28 cellular contexts compared by ENCODE assay signal in the genomic region with DNA sequence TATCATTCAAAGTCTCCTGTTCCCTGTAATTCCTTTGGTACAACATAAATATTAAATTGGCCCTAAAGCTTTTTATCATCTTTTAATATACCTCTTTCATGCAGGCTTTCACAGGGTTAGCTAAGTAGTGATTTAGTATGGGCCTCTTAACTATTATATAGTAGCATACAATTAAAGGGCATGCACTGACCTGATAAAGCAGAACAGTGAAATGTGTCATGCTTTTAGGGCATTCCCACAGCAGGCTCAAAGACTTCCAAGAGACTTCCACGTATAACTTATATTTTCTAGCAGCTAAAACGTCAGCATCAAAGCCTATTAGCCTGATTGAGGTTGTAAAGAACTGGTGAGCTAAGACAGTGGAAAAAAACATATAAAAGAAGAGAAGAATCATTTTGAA.
"Had no signal": no experiment of that assay in that cellular context is flagged by ENCODE, and none has a peak within 500 bp of the region (broad histone marks: within the 10 kb centered on the region; RNA-seq: fewer than 3 reads in every experiment).

No MANE protein-coding gene starts in this region.

- H3K27ac ChIP-seq: ascending aorta, brain microvascular endothelial cell, gastrocnemius medialis, left ventricle myocardium inferior, right lobe of liver, uterus, WERI-Rb-1 had no signal

- H3K4me3 Mint-ChIP-seq: activated naive CD4-positive, alpha-beta T cell treated with anti-CD3 and anti-CD28 coated beads, Interleukin-2, amount 10 ng/mL, durations not matched to agents 7 days and 5 days; activated T-cell treated with anti-CD3 and anti-CD28 coated beads, Interleukin-2, amount 50 U/mL, for 24 hours; naive thymus-derived CD4-positive, alpha-beta T cell; stimulated activated naive CD8-positive, alpha-beta T cell treated with anti-CD3 and anti-CD28 coated beads, Interleukin-15, Interleukin-2, amounts not matched to agents 100 ng/mL and 50 ng/mL, for 24 hours; type B pancreatic cell had no signal

- H3K27me3 ChIP-seq: ascending aorta, brain microvascular endothelial cell, esophagus squamous epithelium, gastrocnemius medialis, right lobe of liver, uterus had no signal

- H3K27me3 Mint-ChIP-seq: activated naive CD4-positive, alpha-beta T cell treated with anti-CD3 and anti-CD28 coated beads, Interleukin-2, amount 10 ng/mL, durations not matched to agents 7 days and 5 days; activated naive CD8-positive, alpha-beta T cell treated with anti-CD3 and anti-CD28 coated beads, Interleukin-2, amount 10 ng/mL, durations not matched to agents 7 days and 5 days; activated T-cell treated with anti-CD3 and anti-CD28 coated beads, Interleukin-2, amount 50 U/mL, for 24 hours; naive thymus-derived CD4-positive, alpha-beta T cell; stimulated activated naive CD8-positive, alpha-beta T cell treated with anti-CD3 and anti-CD28 coated beads, Interleukin-15, Interleukin-2, amounts not matched to agents 100 ng/mL and 50 ng/mL, for 24 hours; type B pancreatic cell had no signal

- FAIRE-seq: endothelial cell of umbilical vein, islet of Langerhans had no signal

- H3K36me3 ChIP-seq: uterus had no signal

- H3K4me3 ChIP-seq: ascending aorta, esophagus squamous epithelium, gastrocnemius medialis, left ventricle myocardium inferior, right lobe of liver, uterus had no signal

- H3K27ac Mint-ChIP-seq: activated naive CD4-positive, alpha-beta T cell treated with anti-CD3 and anti-CD28 coated beads, Interleukin-2, amount 10 ng/mL, durations not matched to agents 7 days and 5 days; activated naive CD8-positive, alpha-beta T cell treated with anti-CD3 and anti-CD28 coated beads, Interleukin-2, amount 10 ng/mL, durations not matched to agents 7 days and 5 days; activated T-cell treated with anti-CD3 and anti-CD28 coated beads, Interleukin-2, amount 50 U/mL, for 24 hours; stimulated activated naive CD8-positive, alpha-beta T cell treated with anti-CD3 and anti-CD28 coated beads, Interleukin-15, Interleukin-2, amounts not matched to agents 100 ng/mL and 50 ng/mL, for 24 hours; type B pancreatic cell had no signal

- ATAC-seq: activated CD4-positive, CD25-positive, alpha-beta regulatory T cell treated with anti-CD3 and anti-CD28 coated beads, Interleukin-2, amount 50 U/mL, for 24 hours; gastrocnemius medialis; naive thymus-derived CD4-positive, alpha-beta T cell; right lobe of liver had no signal

- H3K9me3 ChIP-seq: ascending aorta, esophagus squamous epithelium, gastrocnemius medialis, left ventricle myocardium inferior, right lobe of liver, uterus had no signal

- DNase-seq: activated CD4-positive, alpha-beta T cell treated with anti-CD3 and anti-CD28 coated beads for 48 hours; activated CD4-positive, alpha-beta T cell treated with anti-CD3 and anti-CD28 coated beads, Interleukin-2, amount 50 U/mL, for 48 hours; activated CD8-positive, alpha-beta memory T cell treated with anti-CD3 and anti-CD28 coated beads for 24 hours; activated CD8-positive, alpha-beta memory T cell treated with anti-CD3 and anti-CD28 coated beads, Interleukin-2, amount 50 U/mL, for 4 hours; activated gamma-delta T cell; activated naive CD4-positive, alpha-beta T cell treated with anti-CD3 and anti-CD28 coated beads, Interleukin-2, amount 10 ng/mL, durations not matched to agents 7 days and 5 days; activated naive CD8-positive, alpha-beta T cell treated with anti-CD3 and anti-CD28 coated beads, Interleukin-2, amount 10 ng/mL, durations not matched to agents 7 days and 5 days; activated T-cell treated with anti-CD3 and anti-CD28 coated beads, Interleukin-2, amount 50 U/mL, for 24 hours; brain microvascular endothelial cell; caudate nucleus; esophagus squamous epithelium; gastrocnemius medialis; glutamatergic neuron; left ventricle myocardium inferior; midbrain; naive thymus-derived CD4-positive, alpha-beta T cell; right lobe of liver; stimulated activated CD4-positive, alpha-beta T cell treated with anti-CD3 and anti-CD28 coated beads, Interleukin-12 subunit alpha, Interleukin-12 subunit beta, amount 100 ng/mL, for 4 hours; stimulated activated CD4-positive, alpha-beta T cell treated with anti-CD3 and anti-CD28 coated beads, Interleukin-4, amount 100 ng/mL, for 1 hour; T-helper 9 cell; uterus; WERI-Rb-1 had no signal

- H3K9me3 Mint-ChIP-seq: activated naive CD4-positive, alpha-beta T cell treated with anti-CD3 and anti-CD28 coated beads, Interleukin-2, amount 10 ng/mL, durations not matched to agents 7 days and 5 days; activated naive CD8-positive, alpha-beta T cell treated with anti-CD3 and anti-CD28 coated beads, Interleukin-2, amount 10 ng/mL, durations not matched to agents 7 days and 5 days; activated T-cell treated with anti-CD3 and anti-CD28 coated beads, Interleukin-2, amount 50 U/mL, for 24 hours; stimulated activated naive CD8-positive, alpha-beta T cell treated with anti-CD3 and anti-CD28 coated beads, Interleukin-15, Interleukin-2, amounts not matched to agents 100 ng/mL and 50 ng/mL, for 24 hours; type B pancreatic cell had no signal
